28 cellular contexts compared by ENCODE assay signal in the genomic region with DNA sequence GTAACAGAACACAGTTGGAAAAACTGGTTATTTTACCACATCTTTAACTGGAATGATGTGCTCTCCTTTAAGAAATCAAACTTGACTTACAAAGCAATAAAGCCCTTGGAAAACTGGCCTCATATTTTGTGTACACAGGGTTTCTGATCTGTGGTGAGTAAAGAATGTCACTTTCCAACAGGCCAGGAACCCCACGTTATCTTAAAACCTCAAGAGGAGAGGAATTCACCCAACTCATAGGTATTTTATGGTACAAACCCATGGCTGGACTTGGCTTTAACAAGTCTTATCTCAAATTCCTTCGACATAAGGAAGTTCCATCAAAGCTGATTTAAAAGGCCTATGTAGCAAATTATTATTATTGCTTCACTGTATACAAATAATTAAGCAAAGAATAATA.
"Had no signal": no experiment of that assay in that cellular context is flagged by ENCODE, and none has a peak within 500 bp of the region (broad histone marks: within the 10 kb centered on the region; RNA-seq: fewer than 3 reads in every experiment).

No MANE protein-coding gene starts in this region.

- DNase-seq: activated CD4-positive, alpha-beta T cell treated with anti-CD3 and anti-CD28 coated beads for 4 hours; activated CD4-positive, alpha-beta T cell treated with anti-CD3 and anti-CD28 coated beads, Interleukin-2, amount 50 U/mL, for 4 hours; activated CD8-positive, alpha-beta memory T cell treated with anti-CD3 and anti-CD28 coated beads for 24 hours; activated effector memory CD4-positive, alpha-beta T cell treated with Interleukin-2 at 50 U/mL for 16 hours; activated naive CD4-positive, alpha-beta T cell treated with anti-CD3 and anti-CD28 coated beads for 36 hours; activated naive CD8-positive, alpha-beta T cell treated with anti-CD3 and anti-CD28 coated beads for 36 hours; adrenal gland; body of pancreas; cerebellar nuclear complex; dorsolateral prefrontal cortex; effector memory CD4-positive, alpha-beta T cell; hippocampal formation; immature natural killer cell; lower lobe of right lung; mesendoderm; natural killer cell; posterior cingulate gyrus; right cardiac atrium; spleen; stimulated activated naive CD4-positive, alpha-beta T cell treated with Interleukin-2 at 50 U/mL for 16 hours; T-cell had no signal

- ATAC-seq: body of pancreas, gastroesophageal sphincter, left lobe of liver, lower lobe of right lung, natural killer cell, right cardiac atrium, T-cell had no signal

- FAIRE-seq: TTC549 had no signal

- H3K4me3 ChIP-seq: adrenal gland, body of pancreas, cardiac muscle cell, coronary artery, dorsolateral prefrontal cortex, gastroesophageal sphincter, lower lobe of right lung, neural progenitor cell, spleen, tibial nerve had no signal
